4 cellular contexts compared by ENCODE assay signal in genomic region chr4:1453731-1454130, GRCh38.
TF ChIP-seq lines count a peak whose summit lies in the region.

No MANE protein-coding gene starts in this region.

TF ChIP-seq in HEK293, 187 proteins besides CTCF, POLR2A, EP300 and RAD21 (continues in another document):
- no peak for TF ChIP-seq ZFP69B (tag by site-specific recombination; IDR thresholded peaks at IDR 0.05)
- TF ChIP-seq, protein P1, sequence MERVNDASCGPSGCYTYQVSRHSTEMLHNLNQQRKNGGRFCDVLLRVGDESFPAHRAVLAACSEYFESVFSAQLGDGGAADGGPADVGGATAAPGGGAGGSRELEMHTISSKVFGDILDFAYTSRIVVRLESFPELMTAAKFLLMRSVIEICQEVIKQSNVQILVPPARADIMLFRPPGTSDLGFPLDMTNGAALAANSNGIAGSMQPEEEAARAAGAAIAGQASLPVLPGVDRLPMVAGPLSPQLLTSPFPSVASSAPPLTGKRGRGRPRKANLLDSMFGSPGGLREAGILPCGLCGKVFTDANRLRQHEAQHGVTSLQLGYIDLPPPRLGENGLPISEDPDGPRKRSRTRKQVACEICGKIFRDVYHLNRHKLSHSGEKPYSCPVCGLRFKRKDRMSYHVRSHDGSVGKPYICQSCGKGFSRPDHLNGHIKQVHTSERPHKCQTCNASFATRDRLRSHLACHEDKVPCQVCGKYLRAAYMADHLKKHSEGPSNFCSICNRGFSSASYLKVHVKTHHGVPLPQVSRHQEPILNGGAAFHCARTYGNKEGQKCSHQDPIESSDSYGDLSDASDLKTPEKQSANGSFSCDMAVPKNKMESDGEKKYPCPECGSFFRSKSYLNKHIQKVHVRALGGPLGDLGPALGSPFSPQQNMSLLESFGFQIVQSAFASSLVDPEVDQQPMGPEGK (tag by site-specific recombination; IDR thresholded peaks at IDR 0.05): no peak
- no peak for TF ChIP-seq ZNF785 (tag by site-specific recombination; IDR thresholded peaks at IDR 0.05)
- TF ChIP-seq ZNF146 (tag by site-specific recombination; IDR thresholded peaks at IDR 0.05): no peak
- TF ChIP-seq KLF1 (tag by site-specific recombination; IDR thresholded peaks at IDR 0.05): no peak
- TF ChIP-seq ZFP41 (tag by site-specific recombination; IDR thresholded peaks at IDR 0.05; ENCODE audit: borderline replicate concordance): no peak
- no peak for TF ChIP-seq ZNF433 (tag by site-specific recombination; IDR thresholded peaks at IDR 0.05; ENCODE audit: low read depth)
- TF ChIP-seq ZNF621 (tag by site-specific recombination; IDR thresholded peaks at IDR 0.05): 0 out of 2 replicates have a peak, but pooled peaks have one; percentile 8
- TF ChIP-seq ZNF580 (tag by site-specific recombination; IDR thresholded peaks at IDR 0.05): no peak
- TF ChIP-seq ZNF274 (IDR thresholded peaks at IDR 0.05; ENCODE audit: low read length): no peak
- TF ChIP-seq ZNF274 (tag by site-specific recombination; IDR thresholded peaks at IDR 0.05; ENCODE audit: borderline replicate concordance): no peak
- TF ChIP-seq, protein P2, sequence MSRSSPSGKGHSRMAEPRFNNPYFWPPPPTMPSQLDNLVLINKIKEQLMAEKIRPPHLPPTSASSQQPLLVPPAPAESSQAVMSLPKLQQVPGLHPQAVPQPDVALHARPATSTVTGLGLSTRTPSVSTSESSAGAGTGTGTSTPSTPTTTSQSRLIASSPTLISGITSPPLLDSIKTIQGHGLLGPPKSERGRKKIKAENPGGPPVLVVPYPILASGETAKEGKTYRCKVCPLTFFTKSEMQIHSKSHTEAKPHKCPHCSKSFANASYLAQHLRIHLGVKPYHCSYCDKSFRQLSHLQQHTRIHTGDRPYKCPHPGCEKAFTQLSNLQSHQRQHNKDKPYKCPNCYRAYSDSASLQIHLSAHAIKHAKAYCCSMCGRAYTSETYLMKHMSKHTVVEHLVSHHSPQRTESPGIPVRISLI (tag by site-specific recombination; IDR thresholded peaks at IDR 0.05): no peak
- TF ChIP-seq ZNF558 (tag by site-specific recombination; IDR thresholded peaks at IDR 0.05): no peak

TF ChIP-seq in IMR-90, 13 proteins besides CTCF, POLR2A, EP300 and RAD21:
- TF ChIP-seq SMC3 (IDR thresholded peaks at IDR 0.05; ENCODE audit: low read depth, low read length): no peak
- TF ChIP-seq, protein P3, sequence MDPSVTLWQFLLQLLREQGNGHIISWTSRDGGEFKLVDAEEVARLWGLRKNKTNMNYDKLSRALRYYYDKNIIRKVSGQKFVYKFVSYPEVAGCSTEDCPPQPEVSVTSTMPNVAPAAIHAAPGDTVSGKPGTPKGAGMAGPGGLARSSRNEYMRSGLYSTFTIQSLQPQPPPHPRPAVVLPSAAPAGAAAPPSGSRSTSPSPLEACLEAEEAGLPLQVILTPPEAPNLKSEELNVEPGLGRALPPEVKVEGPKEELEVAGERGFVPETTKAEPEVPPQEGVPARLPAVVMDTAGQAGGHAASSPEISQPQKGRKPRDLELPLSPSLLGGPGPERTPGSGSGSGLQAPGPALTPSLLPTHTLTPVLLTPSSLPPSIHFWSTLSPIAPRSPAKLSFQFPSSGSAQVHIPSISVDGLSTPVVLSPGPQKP (IDR thresholded peaks at IDR 0.05; ENCODE audit: borderline replicate concordance, low read depth, low read length): no peak
- TF ChIP-seq MXI1 (IDR thresholded peaks at IDR 0.05; ENCODE audit: borderline replicate concordance, low read depth, low read length): no peak
- TF ChIP-seq MAZ (IDR thresholded peaks at IDR 0.05; ENCODE audit: borderline replicate concordance, low read depth, low read length): no peak
- no peak for TF ChIP-seq CEBPB (IDR thresholded peaks at IDR 0.05; ENCODE audit: low read depth, low read length)
- no peak for TF ChIP-seq BHLHE40 (IDR thresholded peaks at IDR 0.05; ENCODE audit: low read depth, low read length)
- no peak for TF ChIP-seq USF2 (IDR thresholded peaks at IDR 0.05; ENCODE audit: low read depth, low read length)
- TF ChIP-seq NFE2L2 (IDR thresholded peaks at IDR 0.05; ENCODE audit: low read depth, low read length): no peak
- TF ChIP-seq CHD1 (IDR thresholded peaks at IDR 0.05; ENCODE audit: low read depth, low read length): no peak
- TF ChIP-seq MAFK (IDR thresholded peaks at IDR 0.05; ENCODE audit: low read depth, low read length): no peak
- TF ChIP-seq FOS (IDR thresholded peaks at IDR 0.05; ENCODE audit: low read depth, low read length): no peak
- no peak for TF ChIP-seq RFX5 (IDR thresholded peaks at IDR 0.05; ENCODE audit: low read depth, low read length)
- TF ChIP-seq RCOR1 (IDR thresholded peaks at IDR 0.05; ENCODE audit: insufficient replicate concordance, low read length): no peak

TF ChIP-seq in H1, 55 proteins besides CTCF, POLR2A, EP300 and RAD21 (continues in another document):
- TF ChIP-seq CBX8 (IDR thresholded peaks at IDR 0.05; ENCODE audit: borderline replicate concordance, low read depth, low read length): no peak
- no peak for TF ChIP-seq RNF2 (IDR thresholded peaks at IDR 0.05; ENCODE audit: borderline replicate concordance, low read depth, low read length, missing control alignments, poor library complexity, severe bottlenecking)
- no peak for TF ChIP-seq CBX5 (IDR thresholded peaks at IDR 0.05; ENCODE audit: low read depth, low read length)
- TF ChIP-seq HDAC2 (IDR thresholded peaks at IDR 0.05; ENCODE audit: borderline replicate concordance in 1 of 2, low read depth in 2 of 2, low read length in 2 of 2): no peak

TF ChIP-seq in GM12891, 5 proteins besides CTCF, POLR2A, EP300 and RAD21:
- TF ChIP-seq POU2F2 (IDR thresholded peaks at IDR 0.05; ENCODE audit: low read depth, low read length): no peak
- no peak for TF ChIP-seq POLR2AphosphoS5 (IDR thresholded peaks at IDR 0.05; ENCODE audit: low read depth, low read length)
- no peak for TF ChIP-seq TAF1 (IDR thresholded peaks at IDR 0.05; ENCODE audit: low read depth, low read length)
- no peak for TF ChIP-seq SPI1 (IDR thresholded peaks at IDR 0.05; ENCODE audit: low read depth, low read length)
- no peak for TF ChIP-seq PAX5 (IDR thresholded peaks at IDR 0.05; ENCODE audit: insufficient read depth, low read length, severe bottlenecking)
